ENCODE assay signal across 25 cellular contexts in genomic region chr6:14170128-14170527, GRCh38.
"Had no signal": no experiment of that assay in that cellular context is flagged by ENCODE, and none has a peak within 500 bp of the region (broad histone marks: within the 10 kb centered on the region; RNA-seq: fewer than 3 reads in every experiment).

No MANE protein-coding gene starts in this region.

- H3K4me3 ChIP-seq: colonic mucosa, esophagus squamous epithelium, gastrocnemius medialis, heart right ventricle, left lung, lower lobe of right lung, mucosa of descending colon had no signal

- H3K9me3 ChIP-seq: colonic mucosa had no signal

- H3K27me3 ChIP-seq: colonic mucosa, esophagus squamous epithelium, gastrocnemius medialis, heart right ventricle, left lung had no signal

- ATAC-seq: effector memory CD8-positive, alpha-beta T cell; esophagus mucosa; gastrocnemius medialis; heart right ventricle; left cardiac atrium; left lung; left ventricle myocardium superior; lower lobe of right lung; mucosa of descending colon had no signal

- H3K36me3 ChIP-seq: colonic mucosa, esophagus squamous epithelium, gastrocnemius medialis, heart right ventricle, left lung, lower lobe of right lung had no signal

- FAIRE-seq: islet of Langerhans, keratinocyte had no signal

- H3K4me1 ChIP-seq: colonic mucosa, esophagus squamous epithelium, gastrocnemius medialis, heart right ventricle, left lung, lower lobe of right lung had no signal

- H3K27ac ChIP-seq: colonic mucosa, epithelial cell of prostate, esophagus squamous epithelium, gastrocnemius medialis, heart right ventricle, left lung, lower lobe of right lung had no signal

- DNase-seq: colonic mucosa; cortex of kidney; effector CD8-positive, alpha-beta T cell; effector memory CD8-positive, alpha-beta T cell; endodermal cell; erythroblast; esophagus squamous epithelium; foreskin fibroblast; foreskin melanocyte; gastrocnemius medialis; glutamatergic neuron; head of caudate nucleus; heart right ventricle; hippocampal formation; left cardiac atrium; left lung; left ventricle myocardium superior; lower lobe of right lung; mesenchymal stem cell; mucosa of descending colon; naive B cell had no signal
